In genomic region chr2:163709270-163709669, GRCh38 we compare ENCODE assay signal across 26 cellular contexts. TPM values are rescaled to one million over a fixed set of nuclear protein-coding genes. Genes with fewer than 3 reads are reported as not detected.
"Had no signal": no experiment of that assay in that cellular context is flagged by ENCODE, and none has a peak within 500 bp of the region (broad histone marks: within the 10 kb centered on the region; RNA-seq: fewer than 3 reads in every experiment).

No MANE protein-coding gene starts in this region.

- H3K4me3 ChIP-seq: cardiac muscle cell, Peyer's patch, SJCRH30 had no signal

- H3K27ac ChIP-seq: brain microvascular endothelial cell, cardiac muscle cell, Peyer's patch, RWPE1, SJCRH30, VCaP had no signal

- H3K27me3 ChIP-seq: brain microvascular endothelial cell, cardiac muscle cell, Peyer's patch, SJCRH30 had no signal

- H3K4me1 ChIP-seq: Peyer's patch had no signal

- ATAC-seq: activated CD4-positive, alpha-beta T cell treated with anti-CD3 and anti-CD28 coated beads for 36 hours; activated CD8-positive, alpha-beta T cell treated with anti-CD3 and anti-CD28 coated beads for 36 hours; activated T-cell treated with anti-CD3 and anti-CD28 coated beads, Interleukin-2, amount 50 U/mL, for 72 hours had no signal

- H3K36me3 ChIP-seq: brain microvascular endothelial cell, cardiac muscle cell, Peyer's patch had no signal

- DNase-seq: activated CD4-positive, alpha-beta T cell treated with anti-CD3 and anti-CD28 coated beads for 36 hours; activated CD4-positive, alpha-beta T cell treated with anti-CD3 and anti-CD28 coated beads, Interleukin-2, amount 50 U/mL, for 1 hour; activated CD8-positive, alpha-beta memory T cell treated with anti-CD3 and anti-CD28 coated beads, Interleukin-2, amount 50 U/mL, for 4 hours; activated CD8-positive, alpha-beta T cell treated with anti-CD3 and anti-CD28 coated beads for 36 hours; activated gamma-delta T cell treated with Interleukin-2 at 50 U/mL for 16 hours; activated naive CD4-positive, alpha-beta T cell treated with anti-CD3 and anti-CD28 coated beads, Interleukin-2, amount 10 ng/mL, durations not matched to agents 7 days and 5 days; activated naive CD8-positive, alpha-beta T cell treated with anti-CD3 and anti-CD28 coated beads for 36 hours; activated T-cell treated with anti-CD3 and anti-CD28 coated beads, Interleukin-2, amount 50 U/mL, for 72 hours; brain microvascular endothelial cell; MM.1S; NCI-H146; NCI-H1930; NCI-H345; NCI-H510A; NCI-H526 treated with DMSO at 0.1 percent for 48 hours; OCI-M1; Peyer's patch; Right ventricle myocardium superior; SJCRH30; SK-N-SH; T-helper 1 cell had no signal

- H3K9me3 ChIP-seq: Peyer's patch, SJCRH30, SK-N-SH had no signal

RNA-seq across cellular contexts. Expression of gene FIGN, which starts 26.5 kb away (rescaled TPM):
- total RNA-seq: activated CD4-positive, alpha-beta T cell treated with anti-CD3 and anti-CD28 coated beads for 36 hours; activated CD8-positive, alpha-beta T cell treated with anti-CD3 and anti-CD28 coated beads for 36 hours; activated naive CD8-positive, alpha-beta T cell treated with anti-CD3 and anti-CD28 coated beads for 36 hours; activated T-cell treated with anti-CD3 and anti-CD28 coated beads, Interleukin-2, amount 50 U/mL, for 72 hours; activated T-helper 2 cell treated with anti-CD3 and anti-CD28 coated beads, Interferon-gamma antibody, Interleukin-2, Interleukin-4, amounts not matched to agents 10 μg/mL and 5 μg/mL and 100 μg/mL, durations not matched to agents 14 hours and 24 hours and 36 hours; T-helper 2 cell treated with Interferon-gamma antibody and Interleukin-4, amounts not matched to agents 100 ng/mL and 5 ng/mL, for 36 hours had no signal
